11 cellular contexts compared by ENCODE assay signal in the genomic region with DNA sequence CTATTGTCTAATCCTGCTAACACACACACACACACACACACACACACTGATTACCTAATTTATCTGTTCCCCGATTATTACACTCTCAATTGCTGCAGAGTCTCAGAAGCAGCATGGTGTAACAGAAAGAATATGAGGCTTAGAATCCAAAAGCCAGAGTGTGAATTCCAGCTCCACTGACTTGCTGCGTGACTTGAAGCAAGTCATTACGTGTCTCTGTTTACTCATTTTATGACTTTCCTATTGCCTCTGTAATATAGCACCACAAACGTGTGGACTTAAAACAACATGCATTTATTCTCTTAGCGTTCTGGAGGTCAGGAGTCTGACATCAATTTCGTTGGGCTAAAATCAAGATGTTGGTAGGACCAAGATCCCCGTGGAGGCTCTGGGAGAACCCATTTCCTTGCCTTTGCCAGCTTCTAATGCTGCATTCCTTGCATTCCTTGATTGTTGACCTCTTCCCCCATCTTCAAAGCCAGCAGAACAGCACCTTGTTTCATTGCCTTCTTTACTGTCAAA. TPM values are rescaled to one million over a fixed set of nuclear protein-coding genes. Genes with fewer than 3 reads are reported as not detected.
DNase-seq lines count a peak whose midpoint lies in the region; ATAC-seq, FAIRE-seq and TF ChIP-seq lines count a peak whose summit lies in the region.
"Had no signal": no experiment of that assay in that cellular context is flagged by ENCODE, and none has a peak within 500 bp of the region (broad histone marks: within the 10 kb centered on the region; RNA-seq: fewer than 3 reads in every experiment).

No MANE protein-coding gene starts in this region.

- no peak overlapping the region for H3K23ac ChIP-seq in neuronal stem cell (ENCODE audit: low read depth, low read length, poor library complexity)

- H3K36me3 ChIP-seq in MG63 (no peaks in the 10 kb centered on the region), colonic mucosa (no peaks in the 10 kb centered on the region), neural progenitor cell (no peaks in the 10 kb centered on the region), neuronal stem cell (replicated peaks in 1 of 2; ENCODE audit: control insufficient read depth in 2 of 2, insufficient read depth in 2 of 2, low read length in 2 of 2) (no peaks in the 10 kb centered on the region)
- H3K36me3 ChIP-seq: Peyer's patch had no signal

- H2AFZ ChIP-seq in neural progenitor cell (replicated peaks): no peak overlapping the region
- no peak overlapping the region for H2AFZ ChIP-seq in neuronal stem cell (ENCODE audit: low read length)

- H3K4me2 ChIP-seq in neural progenitor cell: peak overlapping the region; percentile 31
- H3K4me2 ChIP-seq in neuronal stem cell (ENCODE audit: insufficient read depth, low read length, poor library complexity, severe bottlenecking): no peak overlapping the region

- H2BK120ac ChIP-seq in neuronal stem cell (ENCODE audit: low read depth, low read length): no peak overlapping the region

- H3K9me3 Mint-ChIP-seq in neural progenitor cell: no peaks in the 10 kb centered on the region
- H3K9me3 Mint-ChIP-seq: dendritic cell treated with granulocyte-macrophage colony-stimulating factor and Interleukin-4, amounts not matched to agents 40 ng/mL and 50 ng/mL, for 4 days had no signal

- WGBS in neuronal stem cell (ENCODE audit: extremely low coverage in 2 of 2, insufficient read length in 2 of 2, insufficient replicate concordance in 1 of 2), 2 donors: no CpG with 5 or more reads among the region's 7 CpGs

- H3K9me3 ChIP-seq in MG63: no peaks in the 10 kb centered on the region
- no peaks in the 10 kb centered on the region for H3K9me3 ChIP-seq in colonic mucosa
- no peaks in the 10 kb centered on the region for H3K9me3 ChIP-seq in neural progenitor cell (ENCODE audit: low read depth)
- no peaks in the 10 kb centered on the region for H3K9me3 ChIP-seq in neuronal stem cell (replicated peaks in 1 of 2; ENCODE audit: control insufficient read depth in 2 of 2, insufficient read depth in 1 of 2, low read depth in 1 of 2, low read length in 2 of 2)
- H3K9me3 ChIP-seq: Peyer's patch had no signal

- DNase-seq in MG63 (peak; percentile 71), colonic mucosa (peak; percentile 53), neural progenitor cell (ENCODE audit: low spot score) (peak; percentile 49), neuronal stem cell (ENCODE audit: low spot score) (no peak), NCI-H82 treated with DMSO at 0.1 percent for 48 hours (lab: John Stamatoyannopoulos, UW; ENCODE audit: unreplicated experiment) (no peak)
- DNase-seq: KG1, Peyer's patch had no signal

- H3K9ac ChIP-seq in colonic mucosa (ENCODE audit: low read depth in 2 of 2, low read length in 2 of 2) (no peak overlapping the region), neural progenitor cell (no peak overlapping the region), neuronal stem cell (ENCODE audit: low read depth, low read length, poor library complexity) (no peak overlapping the region)

- H3K79me1 ChIP-seq in neuronal stem cell (ENCODE audit: low read depth, low read length): no peaks in the 10 kb centered on the region

- H3K4me3 Mint-ChIP-seq in neural progenitor cell: no peak overlapping the region
- H3K4me3 Mint-ChIP-seq: dendritic cell treated with granulocyte-macrophage colony-stimulating factor and Interleukin-4, amounts not matched to agents 40 ng/mL and 50 ng/mL, for 4 days had no signal

- H3K4me3 ChIP-seq in MG63 (no peak overlapping the region), colonic mucosa (no peak overlapping the region), neural progenitor cell (no peak overlapping the region), neuronal stem cell (ENCODE audit: low read length in 2 of 2) (no peak overlapping the region)
- H3K4me3 ChIP-seq: Peyer's patch had no signal

- peak; percentile 99 for FAIRE-seq in G401.6 (lab: Jason Lieb, UNC)

- H3K27ac ChIP-seq in colonic mucosa (no peak overlapping the region), neural progenitor cell (no peak overlapping the region), neuronal stem cell (replicated peaks; ENCODE audit: low read length) (no peak overlapping the region)

- TF ChIP-seq CTCF in colonic mucosa (IDR thresholded peaks at IDR 0.05): no peak
- TF ChIP-seq CTCF in neural progenitor cell (IDR thresholded peaks at IDR 0.05): no peak

- intact Hi-C loops in colonic mucosa (cut with DNase I): no loop called here

- no peaks in the 10 kb centered on the region for H3K27me3 Mint-ChIP-seq in neural progenitor cell (ENCODE audit: insufficient read depth, low read depth)
- H3K27me3 Mint-ChIP-seq: dendritic cell treated with granulocyte-macrophage colony-stimulating factor and Interleukin-4, amounts not matched to agents 40 ng/mL and 50 ng/mL, for 4 days had no signal

- no peak overlapping the region for H4K8ac ChIP-seq in neuronal stem cell (ENCODE audit: low read depth, low read length)

- H3K4me1 ChIP-seq in colonic mucosa: peaks cover 7% of the 10 kb centered on the region
- peaks cover 21% of the 10 kb centered on the region for H3K4me1 ChIP-seq in neural progenitor cell
- peaks cover 13 to 22% of the 10 kb centered on the region in 2 donors for H3K4me1 ChIP-seq in neuronal stem cell (ENCODE audit: control insufficient read depth in 2 of 2, insufficient read depth in 1 of 2, low read depth in 1 of 2, low read length in 2 of 2)

- no peak overlapping the region for H4K91ac ChIP-seq in neuronal stem cell (ENCODE audit: low read depth, low read length, poor library complexity)

- H3K79me2 ChIP-seq in neural progenitor cell (ENCODE audit: low read depth): no peaks in the 10 kb centered on the region

- H3K4ac ChIP-seq in neuronal stem cell (ENCODE audit: low read length): no peak overlapping the region

- no peak overlapping the region for H2BK15ac ChIP-seq in neuronal stem cell (ENCODE audit: low read length)

- H3K27ac Mint-ChIP-seq in neural progenitor cell: peak overlapping the region; percentile 34
- H3K27ac Mint-ChIP-seq: dendritic cell treated with granulocyte-macrophage colony-stimulating factor and Interleukin-4, amounts not matched to agents 40 ng/mL and 50 ng/mL, for 4 days had no signal

- ATAC-seq in HG03469 (IDR thresholded peaks at IDR 0.05; ENCODE audit: unreplicated experiment): no peak
- no peak for ATAC-seq in HG02678 (IDR thresholded peaks at IDR 0.05; ENCODE audit: unreplicated experiment)

- H3K18ac ChIP-seq in neuronal stem cell (ENCODE audit: low read length): no peak overlapping the region

- no peak overlapping the region for H3K14ac ChIP-seq in neuronal stem cell (ENCODE audit: low read length)

- H3K36me3 Mint-ChIP-seq in neural progenitor cell: no peaks in the 10 kb centered on the region

- H3F3A ChIP-seq in neural progenitor cell (ENCODE audit: low read depth): peaks cover 2% of the 10 kb centered on the region

- peaks cover 29% of the 10 kb centered on the region for H3K4me1 Mint-ChIP-seq in neural progenitor cell

- no peak overlapping the region for H2BK12ac ChIP-seq in neuronal stem cell (ENCODE audit: low read length)

- H3K27me3 ChIP-seq in MG63 (no peaks in the 10 kb centered on the region), colonic mucosa (no peaks in the 10 kb centered on the region), neural progenitor cell (no peaks in the 10 kb centered on the region), neuronal stem cell (ENCODE audit: control insufficient read depth in 3 of 3, insufficient read depth in 3 of 3, low read depth in 1 of 3, low read length in 3 of 3) (no peaks in the 10 kb centered on the region)
- H3K27me3 ChIP-seq: Peyer's patch had no signal

- no peak overlapping the region for H2AK5ac ChIP-seq in neuronal stem cell (ENCODE audit: low read depth, low read length)

- H4K20me1 ChIP-seq in neural progenitor cell (ENCODE audit: low read depth): no peaks in the 10 kb centered on the region

- H2BK5ac ChIP-seq in neuronal stem cell (ENCODE audit: low read length): no peak overlapping the region

RNA-seq across cellular contexts. Expression of a gene that starts 55.9 kb away (rescaled TPM):
- 210 and 538 TPM in 2 replicates for total RNA-seq in MG63 (2014; rRNA removed; shearing (Covaris generic); ENCODE audit: low replicate concordance)
- total RNA-seq in colonic mucosa (100 to 1,000 TPM; 312 to 335 TPM), neural progenitor cell (ENCODE audit: low replicate concordance) (271 and 309 TPM in 2 replicates)
- 378 TPM for polyA plus RNA-seq in neuronal stem cell (2013, experiment 1 of 2)
- 387 TPM for polyA plus RNA-seq in neuronal stem cell (2013, experiment 2 of 2)

Comparison
In these comparisons a context has a peak if more than half of its experiments do, and no peak if none do; other contexts are left out.
1. DNase-seq: peak in MG63 (single experiment), colonic mucosa (single experiment) and neural progenitor cell (single experiment); none in neuronal stem cell (single experiment) and NCI-H82 treated with DMSO at 0.1 percent for 48 hours (single experiment).